Comparison of ENCODE assay signal across 8 cellular contexts in the genomic region with DNA sequence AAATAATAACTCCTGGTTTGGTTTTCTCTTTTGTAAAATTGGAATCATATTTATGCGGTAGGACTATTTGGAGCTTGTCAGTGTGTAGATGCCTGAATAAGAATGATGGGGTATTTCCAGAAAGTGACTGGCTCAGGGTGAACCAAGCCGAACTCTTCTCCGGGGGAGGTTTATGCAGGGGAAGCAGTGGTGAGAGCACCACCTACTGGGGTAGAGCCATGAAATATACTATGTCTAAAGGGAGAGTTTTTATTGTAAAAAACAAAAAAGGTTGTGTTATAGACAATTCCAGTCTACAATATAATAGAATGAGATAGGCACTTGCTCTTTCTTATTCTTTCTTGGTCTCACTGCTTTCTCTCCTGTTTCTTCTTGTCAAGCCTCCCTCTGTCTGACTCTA.
A peak's percentile ranks its signal among the peaks of the same experiment; 100 is the strongest.
DNase-seq lines count a peak whose midpoint lies in the region; ATAC-seq and TF ChIP-seq lines count a peak whose summit lies in the region.

No MANE protein-coding gene starts in this region.

- intact Hi-C loops in Calu3 (cut with micrococcal nuclease; ENCODE audit: unreplicated experiment) = loop anchor here (1.0 to 5.0 kb wide), 3 partner anchors 206 to 833 kb away; no protein-coding TSS in a partner anchor
- intact Hi-C loops in right cardiac atrium (cut with DNase I) = no loop called here
- intact Hi-C loops in CD8-positive, alpha-beta T cell (cut with DNase I, micrococcal nuclease) = no loop called here

- CTCF ChIA-PET in Calu3 (lab: Charles Lee) = interaction anchor here (0.7 kb wide), 1 partner anchor 22 kb away, joined by 3 read pairs; no protein-coding TSS in a partner anchor
- CTCF ChIA-PET in HEK293T (lab: Yijun Ruan, JAX) = no interaction called here
- CTCF ChIA-PET in CD8-positive, alpha-beta T cell (lab: Charles Lee) = no interaction called here

- H3K27me3 Mint-ChIP-seq in Calu3 (ENCODE audit: unreplicated experiment) = no peaks in the 10 kb centered on the region
- peaks cover 2% of the 10 kb centered on the region for H3K27me3 Mint-ChIP-seq in CD8-positive, alpha-beta T cell (ENCODE audit: low read depth)

- no peak overlapping the region for H3K4me3 ChIP-seq in right cardiac atrium (ENCODE audit: low read length)
- H3K4me3 ChIP-seq in CD8-positive, alpha-beta T cell (ENCODE audit: low read depth, low read length) = no peak overlapping the region

- ATAC-seq in SK-N-SH treated with all-trans-retinoic acid at 6 μM for 48 hours = peak; percentile 80
- no peak for ATAC-seq in right cardiac atrium
- no peak for ATAC-seq in CD8-positive, alpha-beta T cell

- H3K27ac Mint-ChIP-seq in Calu3 (ENCODE audit: unreplicated experiment) = no peak overlapping the region
- no peak overlapping the region for H3K27ac Mint-ChIP-seq in CD8-positive, alpha-beta T cell

- no peaks in the 10 kb centered on the region for H3K36me3 Mint-ChIP-seq in Calu3 (ENCODE audit: insufficient read depth, unreplicated experiment)
- H3K36me3 Mint-ChIP-seq in CD8-positive, alpha-beta T cell = no peaks in the 10 kb centered on the region

- H3K4me1 Mint-ChIP-seq in Calu3 (ENCODE audit: low read depth, unreplicated experiment) = no peaks in the 10 kb centered on the region
- no peaks in the 10 kb centered on the region for H3K4me1 Mint-ChIP-seq in CD8-positive, alpha-beta T cell (ENCODE audit: low read depth)

- H3K27me3 ChIP-seq in right cardiac atrium (ENCODE audit: control insufficient read depth, insufficient read depth) = no peaks in the 10 kb centered on the region
- no peaks in the 10 kb centered on the region for H3K27me3 ChIP-seq in CD8-positive, alpha-beta T cell (ENCODE audit: insufficient read depth, low read length)

- WGBS in right cardiac atrium = 62% methylated on average over 3 of the region's 3 CpGs

- H3K4me1 ChIP-seq in right cardiac atrium (ENCODE audit: control insufficient read depth, insufficient read depth, low read length) = no peaks in the 10 kb centered on the region
- H3K4me1 ChIP-seq in CD8-positive, alpha-beta T cell (ENCODE audit: insufficient read depth, low read length) = no peaks in the 10 kb centered on the region

- no peak overlapping the region for H3K4me3 Mint-ChIP-seq in Calu3 (ENCODE audit: low read depth, unreplicated experiment)
- H3K4me3 Mint-ChIP-seq in CD8-positive, alpha-beta T cell = no peak overlapping the region

- H3K9me3 Mint-ChIP-seq in Calu3 (ENCODE audit: low read depth, unreplicated experiment) = no peaks in the 10 kb centered on the region
- H3K9me3 Mint-ChIP-seq in CD8-positive, alpha-beta T cell = no peaks in the 10 kb centered on the region

- no peaks in the 10 kb centered on the region for H3K36me3 ChIP-seq in CD8-positive, alpha-beta T cell (ENCODE audit: insufficient read depth, low read length)

- POLR2A ChIA-PET in HEK293T (lab: Yijun Ruan, JAX) = no interaction called here
- POLR2A ChIA-PET in CD8-positive, alpha-beta T cell (lab: Charles Lee) = no interaction called here

- BruUV-seq in Calu3 (replicated peaks; lab: Mats Ljungman, UMichigan) = no TSS peak

- no peak for TF ChIP-seq CTCF in Calu3 (IDR thresholded peaks at IDR 0.05; ENCODE audit: unreplicated experiment)
- TF ChIP-seq CTCF in CD8-positive, alpha-beta T cell (IDR thresholded peaks at IDR 0.05) = no peak

- H3K9me3 ChIP-seq in right cardiac atrium (ENCODE audit: control insufficient read depth, low read length) = no peaks in the 10 kb centered on the region
- no peaks in the 10 kb centered on the region for H3K9me3 ChIP-seq in CD8-positive, alpha-beta T cell (ENCODE audit: low read length)

- DNase-seq in Calu3 (peak; percentile 51), HEK293T (ENCODE audit: extremely low spot score) (peak; percentile 13), islet precursor cell (peak; percentile 68), right cardiac atrium (no peak), NCI-H524 treated with DMSO at 0.1 percent for 48 hours (lab: John Stamatoyannopoulos, UW) (no peak)
- no peak for DNase-seq in stimulated activated CD4-positive, alpha-beta T cell treated with anti-CD3 and anti-CD28 coated beads, Interleukin-4, amount 100 ng/mL, for 4 hours
- DNase-seq in CD8-positive, alpha-beta T cell = no peak

- H3K27ac ChIP-seq in right cardiac atrium (ENCODE audit: low read length) = no peak overlapping the region
- H3K27ac ChIP-seq in CD8-positive, alpha-beta T cell (ENCODE audit: low read depth, low read length) = no peak overlapping the region

TF ChIP-seq in HEK293T, 16 proteins besides CTCF, POLR2A, EP300 and RAD21:
- TF ChIP-seq FOXA1 (IDR thresholded peaks at IDR 0.05) = no peak
- TF ChIP-seq L3MBTL2 (conservative IDR thresholded peaks at IDR 0.05) = no peak
- TF ChIP-seq LEF1 (IDR thresholded peaks at IDR 0.05; ENCODE audit: borderline replicate concordance) = no peak
TF ChIP-seq in HEK293T: peak in this region for 0.

TF ChIP-seq in SK-N-SH treated with all-trans-retinoic acid at 6 μM for 48 hours, 23 proteins besides CTCF, POLR2A, EP300 and RAD21 (continues in another document):
- no peak for TF ChIP-seq ZNF565 (CRISPR knock-in tag; conservative IDR thresholded peaks at IDR 0.05; ENCODE audit: low read depth)
- TF ChIP-seq ZC3H10 (CRISPR knock-in tag; IDR thresholded peaks at IDR 0.05) = no peak
- TF ChIP-seq ZFP30 (CRISPR knock-in tag; IDR thresholded peaks at IDR 0.05) = no peak
- TF ChIP-seq CSDC2 (CRISPR knock-in tag; IDR thresholded peaks at IDR 0.05) = no peak
- no peak for TF ChIP-seq ESRRG (CRISPR knock-in tag; IDR thresholded peaks at IDR 0.05)
- no peak for TF ChIP-seq TOX (CRISPR knock-in tag; IDR thresholded peaks at IDR 0.05; ENCODE audit: borderline replicate concordance)
- TF ChIP-seq, protein P1, sequence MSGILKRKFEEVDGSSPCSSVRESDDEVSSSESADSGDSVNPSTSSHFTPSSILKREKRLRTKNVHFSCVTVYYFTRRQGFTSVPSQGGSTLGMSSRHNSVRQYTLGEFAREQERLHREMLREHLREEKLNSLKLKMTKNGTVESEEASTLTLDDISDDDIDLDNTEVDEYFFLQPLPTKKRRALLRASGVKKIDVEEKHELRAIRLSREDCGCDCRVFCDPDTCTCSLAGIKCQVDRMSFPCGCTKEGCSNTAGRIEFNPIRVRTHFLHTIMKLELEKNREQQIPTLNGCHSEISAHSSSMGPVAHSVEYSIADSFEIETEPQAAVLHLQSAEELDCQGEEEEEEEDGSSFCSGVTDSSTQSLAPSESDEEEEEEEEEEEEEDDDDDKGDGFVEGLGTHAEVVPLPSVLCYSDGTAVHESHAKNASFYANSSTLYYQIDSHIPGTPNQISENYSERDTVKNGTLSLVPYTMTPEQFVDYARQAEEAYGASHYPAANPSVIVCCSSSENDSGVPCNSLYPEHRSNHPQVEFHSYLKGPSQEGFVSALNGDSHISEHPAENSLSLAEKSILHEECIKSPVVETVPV (CRISPR knock-in tag; IDR thresholded peaks at IDR 0.05) = no peak
- no peak for TF ChIP-seq ZNF70 (CRISPR knock-in tag; IDR thresholded peaks at IDR 0.05)
- TF ChIP-seq, protein P2, sequence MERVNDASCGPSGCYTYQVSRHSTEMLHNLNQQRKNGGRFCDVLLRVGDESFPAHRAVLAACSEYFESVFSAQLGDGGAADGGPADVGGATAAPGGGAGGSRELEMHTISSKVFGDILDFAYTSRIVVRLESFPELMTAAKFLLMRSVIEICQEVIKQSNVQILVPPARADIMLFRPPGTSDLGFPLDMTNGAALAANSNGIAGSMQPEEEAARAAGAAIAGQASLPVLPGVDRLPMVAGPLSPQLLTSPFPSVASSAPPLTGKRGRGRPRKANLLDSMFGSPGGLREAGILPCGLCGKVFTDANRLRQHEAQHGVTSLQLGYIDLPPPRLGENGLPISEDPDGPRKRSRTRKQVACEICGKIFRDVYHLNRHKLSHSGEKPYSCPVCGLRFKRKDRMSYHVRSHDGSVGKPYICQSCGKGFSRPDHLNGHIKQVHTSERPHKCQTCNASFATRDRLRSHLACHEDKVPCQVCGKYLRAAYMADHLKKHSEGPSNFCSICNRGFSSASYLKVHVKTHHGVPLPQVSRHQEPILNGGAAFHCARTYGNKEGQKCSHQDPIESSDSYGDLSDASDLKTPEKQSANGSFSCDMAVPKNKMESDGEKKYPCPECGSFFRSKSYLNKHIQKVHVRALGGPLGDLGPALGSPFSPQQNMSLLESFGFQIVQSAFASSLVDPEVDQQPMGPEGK (CRISPR knock-in tag; IDR thresholded peaks at IDR 0.05; ENCODE audit: borderline replicate concordance) = no peak
- no peak for TF ChIP-seq PPARA (CRISPR knock-in tag; IDR thresholded peaks at IDR 0.05; ENCODE audit: borderline replicate concordance)
- no peak for TF ChIP-seq GLIS3 (CRISPR knock-in tag; IDR thresholded peaks at IDR 0.05)
- no peak for TF ChIP-seq ZFP3 (CRISPR knock-in tag; IDR thresholded peaks at IDR 0.05)
- TF ChIP-seq, protein P3, sequence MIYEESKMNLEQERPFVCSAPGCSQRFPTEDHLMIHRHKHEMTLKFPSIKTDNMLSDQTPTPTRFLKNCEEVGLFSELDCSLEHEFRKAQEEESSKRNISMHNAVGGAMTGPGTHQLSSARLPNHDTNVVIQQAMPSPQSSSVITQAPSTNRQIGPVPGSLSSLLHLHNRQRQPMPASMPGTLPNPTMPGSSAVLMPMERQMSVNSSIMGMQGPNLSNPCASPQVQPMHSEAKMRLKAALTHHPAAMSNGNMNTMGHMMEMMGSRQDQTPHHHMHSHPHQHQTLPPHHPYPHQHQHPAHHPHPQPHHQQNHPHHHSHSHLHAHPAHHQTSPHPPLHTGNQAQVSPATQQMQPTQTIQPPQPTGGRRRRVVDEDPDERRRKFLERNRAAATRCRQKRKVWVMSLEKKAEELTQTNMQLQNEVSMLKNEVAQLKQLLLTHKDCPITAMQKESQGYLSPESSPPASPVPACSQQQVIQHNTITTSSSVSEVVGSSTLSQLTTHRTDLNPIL (CRISPR knock-in tag; IDR thresholded peaks at IDR 0.05; ENCODE audit: low read depth) = no peak
- TF ChIP-seq BACH2 (CRISPR knock-in tag; IDR thresholded peaks at IDR 0.05; ENCODE audit: borderline replicate concordance) = no peak
- TF ChIP-seq OSR1 (CRISPR knock-in tag; IDR thresholded peaks at IDR 0.05) = no peak

Comparison
In these comparisons a context has a peak if more than half of its experiments do, and no peak if none do; other contexts are left out.
1. DNase-seq: peak in Calu3 (single experiment), HEK293T (single experiment) and islet precursor cell (single experiment); none in right cardiac atrium (0 of 3), stimulated activated CD4-positive, alpha-beta T cell treated with anti-CD3 and anti-CD28 coated beads, Interleukin-4, amount 100 ng/mL, for 4 hours (0 of 2), NCI-H524 treated with DMSO at 0.1 percent for 48 hours (single experiment) and CD8-positive, alpha-beta T cell (0 of 7).